ENCODE assay signal across 24 cellular contexts in the genomic region with DNA sequence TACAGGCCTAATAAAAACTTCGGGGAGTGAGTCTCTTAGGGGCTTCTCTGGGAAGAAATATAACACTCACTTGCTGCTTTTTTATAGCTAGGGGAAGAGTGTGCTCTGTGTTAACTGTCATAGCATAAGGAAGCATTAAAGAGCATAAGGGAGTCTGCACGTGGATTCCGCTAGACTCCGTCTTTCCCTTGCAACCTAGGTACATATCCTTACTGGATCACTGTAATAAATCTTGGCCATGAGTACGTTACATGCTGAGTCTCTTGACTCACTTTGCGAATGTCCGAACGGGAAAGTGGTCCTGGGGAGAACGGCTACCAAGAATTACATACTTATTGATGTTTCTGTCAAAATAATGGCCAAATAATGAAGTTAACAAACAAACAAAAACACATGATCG.
DNase-seq lines count a peak whose midpoint lies in the region; FAIRE-seq and TF ChIP-seq lines count a peak whose summit lies in the region.
"Had no signal": no experiment of that assay in that cellular context is flagged by ENCODE, and none has a peak within 500 bp of the region (broad histone marks: within the 10 kb centered on the region; RNA-seq: fewer than 3 reads in every experiment).

No MANE protein-coding gene starts in this region.

- H3K27me3 Mint-ChIP-seq in nephron progenitor cell (ENCODE audit: low read depth, poor library complexity) (no peaks in the 10 kb centered on the region), Calu3 (ENCODE audit: unreplicated experiment) (no peaks in the 10 kb centered on the region)
- H3K27me3 Mint-ChIP-seq: B cell; CD4-positive, CD25-positive, alpha-beta regulatory T cell had no signal

- BruUV-seq in Calu3 (replicated peaks; lab: Mats Ljungman, UMichigan), result no TSS peak

- peak; percentile 0 for DNase-seq in NCI-H82 (lab: John Stamatoyannopoulos, UW)
- no peak for DNase-seq in NCI-H82 treated with DMSO at 0.1 percent for 48 hours (lab: John Stamatoyannopoulos, UW; ENCODE audit: unreplicated experiment)
- DNase-seq in H1 (ENCODE audit: low read depth in 1 of 2, low spot score in 2 of 2), result no peak
- DNase-seq in nephron progenitor cell, result no peak
- no peak for DNase-seq in sigmoid colon
- DNase-seq in Calu3, result no peak
- DNase-seq in DMS53 treated with DMSO at 0.1 percent for 48 hours (lab: John Stamatoyannopoulos, UW; ENCODE audit: unreplicated experiment), result no peak
- DNase-seq: Caco-2; CD4-positive, CD25-positive, alpha-beta regulatory T cell; CD8-positive, alpha-beta T cell; DMS 273 treated with DMSO at 0.1 percent for 48 hours; DMS79 treated with DMSO at 0.1 percent for 48 hours; GF-D8; GM23248 had no signal

- peak; percentile 48 for FAIRE-seq in H1 (lab: Jason Lieb, UNC)
- FAIRE-seq: A204.1, D721Med, GM12891, GM18507, H54 had no signal

- TF ChIP-seq EP300 in H1 (IDR thresholded peaks at IDR 0.05; ENCODE audit: borderline replicate concordance in 1 of 2, low read depth in 2 of 2, low read length in 2 of 2), result no peak
- TF ChIP-seq EP300 in sigmoid colon (IDR thresholded peaks at IDR 0.05), result no peak

- no peak overlapping the region for H4K91ac ChIP-seq in H1 (replicated peaks; ENCODE audit: insufficient read length, low read length)

- 93% methylated on average over 10 of the region's 10 CpGs; no CpG with 5 or more reads in 1 of the 2 experiments for WGBS in H1 (ENCODE audit: extremely low coverage in 1 of 2, insufficient coverage in 1 of 2, insufficient read length in 1 of 2, insufficient replicate concordance in 2 of 2, low coverage in 1 of 2, low lambda C conversion rate in 2 of 2, missing lambda C conversion rate in 1 of 2), 2 experiments
- whole genome bisulfite sequencing in sigmoid colon, 2 donors, result 70 to 83% methylated on average over 10 of the region's 10 CpGs

- TF ChIP-seq RAD21 in H1 (IDR thresholded peaks at IDR 0.05 in 1 of 2, conservative IDR thresholded peaks at IDR 0.05 in 1 of 2; ENCODE audit: low read depth in 2 of 2, low read length in 2 of 2), result no peak

- H3K23me2 ChIP-seq in H1 (ENCODE audit: low read depth, low read length), result no peaks in the 10 kb centered on the region

- H3K56ac ChIP-seq in H1 (replicated peaks; ENCODE audit: insufficient read length, low read depth, low read length), result no peak overlapping the region

- peak overlapping the region; percentile 78; the same call in 1 of the 2 replicates for H2AFZ ChIP-seq in H1 (ENCODE audit: low read length)
- H2AFZ ChIP-seq: GM23248 had no signal

- H3K36me3 Mint-ChIP-seq in nephron progenitor cell (ENCODE audit: low read depth) (no peaks in the 10 kb centered on the region), Calu3 (ENCODE audit: insufficient read depth, unreplicated experiment) (no peaks in the 10 kb centered on the region)
- H3K36me3 Mint-ChIP-seq: CD4-positive, CD25-positive, alpha-beta regulatory T cell; CD8-positive, alpha-beta T cell had no signal

- no peak overlapping the region for H3K23ac ChIP-seq in H1 (ENCODE audit: insufficient read length)

- no peak overlapping the region for H4K5ac ChIP-seq in H1 (ENCODE audit: insufficient read length, low read depth, low read length)

- H3K27me3 ChIP-seq in H1 (replicated peaks in 1 of 4; ENCODE audit: control insufficient read depth in 3 of 4, extremely low read depth in 1 of 4, insufficient read depth in 3 of 4, low read length in 3 of 4) (no peaks in the 10 kb centered on the region), sigmoid colon (no peaks in the 10 kb centered on the region)
- H3K27me3 ChIP-seq: BLaER1 had no signal

- peaks cover 21% of the 10 kb centered on the region for H3K4me1 Mint-ChIP-seq in nephron progenitor cell
- no peaks in the 10 kb centered on the region for H3K4me1 Mint-ChIP-seq in Calu3 (ENCODE audit: low read depth, unreplicated experiment)
- H3K4me1 Mint-ChIP-seq: B cell; CD4-positive, CD25-positive, alpha-beta regulatory T cell had no signal

- no peak overlapping the region for H3K27ac ChIP-seq in H1 (ENCODE audit: low read depth, low read length)
- H3K27ac ChIP-seq in sigmoid colon, result no peak overlapping the region
- H3K27ac ChIP-seq: 22Rv1, BLaER1, C4-2B, GM23248 had no signal

- H3K9me3 Mint-ChIP-seq in nephron progenitor cell (peaks cover 6% of the 10 kb centered on the region), Calu3 (ENCODE audit: low read depth, unreplicated experiment) (peaks cover 2% of the 10 kb centered on the region)

- H2BK120ac ChIP-seq in H1 (replicated peaks; ENCODE audit: low read depth, low read length), result peak overlapping the region; percentile 24

- H3K9me3 ChIP-seq in H1 (ENCODE audit: insufficient read depth in 2 of 2, low read depth in 1 of 2, low read length in 1 of 2) (no peaks in the 10 kb centered on the region), sigmoid colon (no peaks in the 10 kb centered on the region)
- H3K9me3 ChIP-seq: BLaER1, Caco-2, HAP-1 had no signal

- H3K4me3 ChIP-seq in H1 (ENCODE audit: extremely low read depth in 1 of 4, insufficient read depth in 2 of 4, low read depth in 3 of 4, low read length in 4 of 4), result no peak overlapping the region
- H3K4me3 ChIP-seq in sigmoid colon, result no peak overlapping the region
- H3K4me3 ChIP-seq: BLaER1, GM23248, HAP-1 had no signal

- H3K4me1 ChIP-seq in H1 (replicated peaks in 1 of 4; ENCODE audit: control insufficient read depth in 3 of 4, insufficient read depth in 4 of 4, low read length in 3 of 4) (no peaks in the 10 kb centered on the region), sigmoid colon (no peaks in the 10 kb centered on the region)
- H3K4me1 ChIP-seq: BLaER1, HAP-1 had no signal

- H3K4me2 ChIP-seq in H1 (ENCODE audit: insufficient read depth in 1 of 2, low read depth in 2 of 2, low read length in 2 of 2), result no peak overlapping the region
- H3K4me2 ChIP-seq: BLaER1 had no signal

- POLR2A ChIA-PET in H1 (lab: Charles Lee; ENCODE audit: partially characterized antibody), result no interaction called here

- TF ChIP-seq POLR2A in H1 (IDR thresholded peaks at IDR 0.05; ENCODE audit: control extremely low read depth in 1 of 2, low read depth in 2 of 2, low read length in 2 of 2) (no peak), sigmoid colon (IDR thresholded peaks at IDR 0.05) (no peak)

- H4K20me1 ChIP-seq in H1 (replicated peaks in 1 of 2; ENCODE audit: control insufficient read depth in 1 of 2, insufficient read depth in 2 of 2, low read length in 2 of 2), result no peaks in the 10 kb centered on the region
- H4K20me1 ChIP-seq: BLaER1 had no signal

- no peak for TF ChIP-seq CTCF in H1 (IDR thresholded peaks at IDR 0.05; ENCODE audit: control extremely low read depth in 1 of 3, insufficient read depth in 1 of 3, low read depth in 1 of 3, low read length in 3 of 3)
- no peak for TF ChIP-seq CTCF in nephron progenitor cell (IDR thresholded peaks at IDR 0.05)
- no peak for TF ChIP-seq CTCF in sigmoid colon (IDR thresholded peaks at IDR 0.05)
- TF ChIP-seq CTCF in Calu3 (IDR thresholded peaks at IDR 0.05; ENCODE audit: unreplicated experiment), result no peak

- no peak overlapping the region for H3K9ac ChIP-seq in H1 (replicated peaks in 1 of 4; ENCODE audit: extremely low read depth in 1 of 4, low read depth in 3 of 4, low read length in 3 of 4)
- H3K9ac ChIP-seq: BLaER1, GM23248 had no signal

- no peak overlapping the region for H2BK12ac ChIP-seq in H1 (ENCODE audit: low read depth, low read length)

- H3K4me3 Mint-ChIP-seq in nephron progenitor cell (no peak overlapping the region), Calu3 (ENCODE audit: low read depth, unreplicated experiment) (no peak overlapping the region)
- H3K4me3 Mint-ChIP-seq: B cell; CD4-positive, CD25-positive, alpha-beta regulatory T cell; CD8-positive, alpha-beta T cell had no signal

- no peak overlapping the region for H2BK20ac ChIP-seq in H1 (ENCODE audit: low read length)

- no peaks in the 10 kb centered on the region for H3K79me2 ChIP-seq in H1 (ENCODE audit: control insufficient read depth in 1 of 2, insufficient read depth in 2 of 2, low read length in 2 of 2)

- no peak overlapping the region for H2AK5ac ChIP-seq in H1 (ENCODE audit: low read depth, low read length)

- no peak overlapping the region for H3K4ac ChIP-seq in H1 (replicated peaks; ENCODE audit: insufficient read length, low read depth, low read length)

- H3K14ac ChIP-seq in H1 (ENCODE audit: insufficient read length), result no peak overlapping the region

- H4K8ac ChIP-seq in H1 (ENCODE audit: extremely low read depth, insufficient read depth, low read length), result no peak overlapping the region

- H3K79me1 ChIP-seq in H1 (ENCODE audit: low read depth, low read length), result no peaks in the 10 kb centered on the region

- no peak overlapping the region for H2BK15ac ChIP-seq in H1 (ENCODE audit: low read length)

- H3K27ac Mint-ChIP-seq in nephron progenitor cell, result peak overlapping the region; percentile 43
- no peak overlapping the region for H3K27ac Mint-ChIP-seq in Calu3 (ENCODE audit: unreplicated experiment)
- H3K27ac Mint-ChIP-seq: B cell; CD4-positive, CD25-positive, alpha-beta regulatory T cell; CD8-positive, alpha-beta T cell had no signal

- no peak overlapping the region for H3K18ac ChIP-seq in H1 (ENCODE audit: extremely low read depth, low read length)

- intact Hi-C loops in sigmoid colon (cut with DNase I), result no loop called here
- intact Hi-C loops in Calu3 (cut with micrococcal nuclease; ENCODE audit: unreplicated experiment), result no loop called here

- 0 out of 2 replicates have a peak overlapping the region, but pooled peaks have one; percentile 20 for H2BK5ac ChIP-seq in H1 (ENCODE audit: low read depth, low read length)

- H3K36me3 ChIP-seq in H1 (ENCODE audit: control insufficient read depth in 2 of 4, insufficient read depth in 4 of 4, low read length in 3 of 4), result no peaks in the 10 kb centered on the region
- no peaks in the 10 kb centered on the region for H3K36me3 ChIP-seq in sigmoid colon
- H3K36me3 ChIP-seq: BLaER1, HAP-1 had no signal

- CTCF ChIA-PET in H1 (lab: Charles Lee; ENCODE audit: partially characterized antibody) (interaction anchor here (0.6 kb wide), 1 partner anchor 13 kb away, joined by 3 read pairs; no protein-coding TSS in a partner anchor), Calu3 (lab: Charles Lee) (no interaction called here)

TF ChIP-seq in H1, 55 proteins besides CTCF, POLR2A, EP300 and RAD21 (continues in another document):
- TF ChIP-seq SIRT6 (IDR thresholded peaks at IDR 0.05; ENCODE audit: low read length), result no peak
- no peak for TF ChIP-seq RXRA (IDR thresholded peaks at IDR 0.05; ENCODE audit: insufficient read depth, low read depth, low read length)
- no peak for TF ChIP-seq TAF7 (optimal IDR thresholded peaks at IDR 0.05; ENCODE audit: borderline replicate concordance, low read depth, low read length)
- no peak for TF ChIP-seq CTBP2 (IDR thresholded peaks at IDR 0.05; ENCODE audit: borderline replicate concordance, insufficient read depth, insufficient read length, low read length)
- no peak for TF ChIP-seq JUND (IDR thresholded peaks at IDR 0.05; ENCODE audit: low read length)
- TF ChIP-seq SP2 (IDR thresholded peaks at IDR 0.05; ENCODE audit: low read length), result no peak
- TF ChIP-seq KDM1A (IDR thresholded peaks at IDR 0.05; ENCODE audit: borderline replicate concordance, low read length), result no peak
- no peak for TF ChIP-seq SP4 (IDR thresholded peaks at IDR 0.05; ENCODE audit: low read length)
- no peak for TF ChIP-seq RFX5 (IDR thresholded peaks at IDR 0.05; ENCODE audit: borderline replicate concordance, low read depth, low read length)
- no peak for TF ChIP-seq SAP30 (IDR thresholded peaks at IDR 0.05; ENCODE audit: insufficient read depth, insufficient replicate concordance, low read length)
